In genomic region chr17:75970011-75970523, GRCh38 we compare ENCODE assay signal across 15 cellular contexts. TPM values are rescaled to one million over a fixed set of nuclear protein-coding genes. Genes with fewer than 3 reads are reported as not detected.
A peak's percentile ranks its signal among the peaks of the same experiment; 100 is the strongest.
DNase-seq lines count a peak whose midpoint lies in the region; ATAC-seq and TF ChIP-seq lines count a peak whose summit lies in the region.
"Had no signal": no experiment of that assay in that cellular context is flagged by ENCODE, and none has a peak within 500 bp of the region (broad histone marks: within the 10 kb centered on the region; RNA-seq: fewer than 3 reads in every experiment).

No MANE protein-coding gene starts in this region.

- WGBS in stomach, 5 donors: 21 to 49% (median 34%) methylated on average over 4 of the region's 4 CpGs

- H3K4me3 ChIP-seq in SK-N-MC (no peak overlapping the region), fibroblast of pulmonary artery (replicated peaks; ENCODE audit: low read depth, low read length) (no peak overlapping the region), stomach (no peak overlapping the region)

- H3K4me1 Mint-ChIP-seq in activated CD4-positive, alpha-beta T cell treated with anti-CD3 and anti-CD28 coated beads, Interleukin-2, amount 10 ng/mL, durations not matched to agents 7 days and 5 days: peaks cover 15% of the 10 kb centered on the region
- H3K4me1 Mint-ChIP-seq in activated CD4-positive, alpha-beta T cell treated with anti-CD3 and anti-CD28 coated beads for 36 hours: peaks cover 4% of the 10 kb centered on the region

- POLR2A ChIA-PET in activated CD4-positive, alpha-beta T cell treated with anti-CD3 and anti-CD28 coated beads, Interleukin-2, amount 10 ng/mL, durations not matched to agents 7 days and 5 days (lab: Charles Lee): no interaction called here
- POLR2A ChIA-PET in activated CD4-positive, alpha-beta T cell treated with anti-CD3 and anti-CD28 coated beads for 36 hours (lab: Charles Lee): no interaction called here

- no peak for DNase-seq in activated CD4-positive, alpha-beta T cell treated with anti-CD3 and anti-CD28 coated beads, Interleukin-2, amount 10 ng/mL, durations not matched to agents 7 days and 5 days
- DNase-seq in activated CD4-positive, alpha-beta T cell treated with anti-CD3 and anti-CD28 coated beads for 48 hours: no peak
- DNase-seq in SK-N-MC (ENCODE audit: low read depth, low spot score) (no peak), fibroblast of pulmonary artery (ENCODE audit: low read depth) (peak; percentile 58), stomach (no peak), glomerular visceral epithelial cell (ENCODE audit: extremely low spot score) (no peak)
- no peak for DNase-seq in activated CD4-positive, alpha-beta T cell treated with anti-CD3 and anti-CD28 coated beads for 36 hours
- DNase-seq: activated CD8-positive, alpha-beta memory T cell treated with anti-CD3 and anti-CD28 coated beads, Interleukin-2, amount 50 U/mL, for 4 hours; anterior cingulate cortex; NCI-H1417 treated with DMSO at 0.1 percent for 48 hours; NCI-H774; stimulated activated CD4-positive, alpha-beta T cell treated with anti-CD3 and anti-CD28 coated beads, Interleukin-2, amount 100 ng/mL, for 24 hours; stimulated activated naive CD8-positive, alpha-beta T cell treated with anti-CD3 and anti-CD28 coated beads, Interleukin-15, Interleukin-2, amounts not matched to agents 100 U/mL and 50 U/mL, for 24 hours had no signal

- no peak overlapping the region for H3K9ac ChIP-seq in SK-N-MC (ENCODE audit: insufficient read length)

- H3K36me3 Mint-ChIP-seq in activated CD4-positive, alpha-beta T cell treated with anti-CD3 and anti-CD28 coated beads, Interleukin-2, amount 10 ng/mL, durations not matched to agents 7 days and 5 days (ENCODE audit: low read depth): peaks cover 22% of the 10 kb centered on the region
- peaks cover 9% of the 10 kb centered on the region for H3K36me3 Mint-ChIP-seq in activated CD4-positive, alpha-beta T cell treated with anti-CD3 and anti-CD28 coated beads for 36 hours (ENCODE audit: low read depth)

- H3K27ac ChIP-seq in SK-N-MC: peak overlapping the region; percentile 11
- H3K27ac ChIP-seq in stomach: peak overlapping the region in 4 of 5 donors; percentile 4 to 69 (median 48)

- no peak for TF ChIP-seq CTCF in fibroblast of pulmonary artery (IDR thresholded peaks at IDR 0.05; ENCODE audit: low read length, missing control alignments)
- TF ChIP-seq CTCF in stomach (IDR thresholded peaks at IDR 0.05): no peak

- no peaks in the 10 kb centered on the region for H3K9me3 ChIP-seq in SK-N-MC (ENCODE audit: low read depth, low read length)
- no peaks in the 10 kb centered on the region for H3K9me3 ChIP-seq in stomach

- H3K9me3 Mint-ChIP-seq in activated CD4-positive, alpha-beta T cell treated with anti-CD3 and anti-CD28 coated beads, Interleukin-2, amount 10 ng/mL, durations not matched to agents 7 days and 5 days: no peaks in the 10 kb centered on the region
- H3K9me3 Mint-ChIP-seq in activated CD4-positive, alpha-beta T cell treated with anti-CD3 and anti-CD28 coated beads for 36 hours (ENCODE audit: low read depth): no peaks in the 10 kb centered on the region

- TF ChIP-seq EP300 in stomach (IDR thresholded peaks at IDR 0.05): no peak

- H3K27me3 Mint-ChIP-seq in activated CD4-positive, alpha-beta T cell treated with anti-CD3 and anti-CD28 coated beads, Interleukin-2, amount 10 ng/mL, durations not matched to agents 7 days and 5 days: no peaks in the 10 kb centered on the region
- H3K27me3 Mint-ChIP-seq in activated CD4-positive, alpha-beta T cell treated with anti-CD3 and anti-CD28 coated beads for 36 hours: no peaks in the 10 kb centered on the region

- peak overlapping the region; percentile 36 for H3K27ac Mint-ChIP-seq in activated CD4-positive, alpha-beta T cell treated with anti-CD3 and anti-CD28 coated beads, Interleukin-2, amount 10 ng/mL, durations not matched to agents 7 days and 5 days
- no peak overlapping the region for H3K27ac Mint-ChIP-seq in activated CD4-positive, alpha-beta T cell treated with anti-CD3 and anti-CD28 coated beads for 36 hours

- TF ChIP-seq POLR2A in stomach (IDR thresholded peaks at IDR 0.05): no peak

- ATAC-seq in HG03139 (IDR thresholded peaks at IDR 0.05; ENCODE audit: unreplicated experiment): no peak
- no peak for ATAC-seq in activated CD4-positive, alpha-beta T cell treated with anti-CD3 and anti-CD28 coated beads for 36 hours
- ATAC-seq: stimulated activated naive CD8-positive, alpha-beta T cell treated with anti-CD3 and anti-CD28 coated beads, Interleukin-15, Interleukin-2, amounts not matched to agents 100 U/mL and 50 U/mL, for 24 hours had no signal

- intact Hi-C loops in stomach (cut with DNase I; ENCODE audit: low total_unique reads): no loop called here
- intact Hi-C loops in activated CD4-positive, alpha-beta T cell treated with anti-CD3 and anti-CD28 coated beads for 36 hours (cut with DNase I, micrococcal nuclease): no loop called here

- peaks cover 6 to 72% (median 14%) of the 10 kb centered on the region in 4 donors for H3K4me1 ChIP-seq in stomach

- H3K27me3 ChIP-seq in stomach: no peaks in the 10 kb centered on the region

- H3K36me3 ChIP-seq in SK-N-MC (ENCODE audit: insufficient read depth, low read length) (no peaks in the 10 kb centered on the region), stomach (peaks cover 7 to 64% (median 52%) of the 10 kb centered on the region in 4 donors)

- CTCF ChIA-PET in activated CD4-positive, alpha-beta T cell treated with anti-CD3 and anti-CD28 coated beads, Interleukin-2, amount 10 ng/mL, durations not matched to agents 7 days and 5 days (lab: Charles Lee): interaction anchor here (0.9 kb wide), 1 partner anchor 35 kb away, joined by 3 read pairs; no protein-coding TSS in a partner anchor
- CTCF ChIA-PET in activated CD4-positive, alpha-beta T cell treated with anti-CD3 and anti-CD28 coated beads for 36 hours (lab: Charles Lee): interaction anchor here (0.6 to 1.0 kb wide), 3 partner anchors 8 to 428 kb away, joined by 3 read pairs; partner anchors contain the start of gene SMIM5

- H3K4me3 Mint-ChIP-seq in activated CD4-positive, alpha-beta T cell treated with anti-CD3 and anti-CD28 coated beads, Interleukin-2, amount 10 ng/mL, durations not matched to agents 7 days and 5 days: no peak overlapping the region
- H3K4me3 Mint-ChIP-seq in activated CD4-positive, alpha-beta T cell treated with anti-CD3 and anti-CD28 coated beads for 36 hours: no peak overlapping the region

RNA-seq across cellular contexts. Expression of gene ACOX1, which starts 8.9 kb away (rescaled TPM):
- 10 to 100 TPM; 27.8 to 34.7 TPM for total RNA-seq in activated CD4-positive, alpha-beta T cell treated with anti-CD3 and anti-CD28 coated beads, Interleukin-2, amount 10 ng/mL, durations not matched to agents 7 days and 5 days
- total RNA-seq in stomach: 100 to 1,000 TPM in 1 of 5 donors, 10 to 100 TPM in 4; 28.1 to 133 (median 71.8) TPM
- polyA plus RNA-seq in stomach: 10 to 100 TPM; 11.9 to 26.5 (median 20.6) TPM
- total RNA-seq in activated CD4-positive, alpha-beta T cell treated with anti-CD3 and anti-CD28 coated beads for 36 hours: 10 to 100 TPM; 27.7 to 33.1 TPM

RNA-seq across cellular contexts. Expression of gene TEN1, which starts 9.0 kb away (rescaled TPM):
- 10 to 100 TPM; 12.5 to 17.1 TPM for total RNA-seq in activated CD4-positive, alpha-beta T cell treated with anti-CD3 and anti-CD28 coated beads, Interleukin-2, amount 10 ng/mL, durations not matched to agents 7 days and 5 days
- 100 to 1,000 TPM in 1 of 5 donors, 10 to 100 TPM in 3, not detected in 1; 14.2 to 121 (median 19.3) TPM for total RNA-seq in stomach
- 10 to 100 TPM; 37.1 to 66.6 (median 52.4) TPM for polyA plus RNA-seq in stomach
- 10 to 100 TPM in 1 of 2 experiments, 1 to 10 TPM in 1; 9.8 to 13.6 TPM for total RNA-seq in activated CD4-positive, alpha-beta T cell treated with anti-CD3 and anti-CD28 coated beads for 36 hours

RNA-seq across cellular contexts. Expression of gene FBF1, which starts 29.2 kb away (rescaled TPM):
- 10 to 100 TPM; 21.7 to 23.5 TPM for total RNA-seq in activated CD4-positive, alpha-beta T cell treated with anti-CD3 and anti-CD28 coated beads, Interleukin-2, amount 10 ng/mL, durations not matched to agents 7 days and 5 days
- 10 to 100 TPM in 4 of 5 donors, 1 to 10 TPM in 1; 3.8 to 21.7 (median 19.6) TPM for total RNA-seq in stomach
- polyA plus RNA-seq in stomach: 10 to 100 TPM in 1 of 3 donors, 1 to 10 TPM in 2; 1.7 to 10.4 (median 6.8) TPM
- total RNA-seq in activated CD4-positive, alpha-beta T cell treated with anti-CD3 and anti-CD28 coated beads for 36 hours: 10 to 100 TPM; 16.2 to 18.0 TPM

RNA-seq across cellular contexts. Expression of gene CDK3, which starts 30.6 kb away (rescaled TPM):
- total RNA-seq in activated CD4-positive, alpha-beta T cell treated with anti-CD3 and anti-CD28 coated beads, Interleukin-2, amount 10 ng/mL, durations not matched to agents 7 days and 5 days: 1 to 10 TPM; 6.9 to 7.1 TPM
- 10 to 100 TPM in 1 of 5 donors, 1 to 10 TPM in 3, not detected in 1; 3.1 to 20.4 (median 7.3) TPM for total RNA-seq in stomach
- polyA plus RNA-seq in stomach: 10 to 100 TPM in 1 of 3 donors, 1 to 10 TPM in 2; 7.3 to 17.2 (median 8.2) TPM
- total RNA-seq in activated CD4-positive, alpha-beta T cell treated with anti-CD3 and anti-CD28 coated beads for 36 hours: 1 to 10 TPM; 5.6 to 6.0 TPM

RNA-seq across cellular contexts. Expression of gene EVPL, which starts 57.0 kb away (rescaled TPM):
- under 1 TPM; 0.02 to 0.05 TPM for total RNA-seq in activated CD4-positive, alpha-beta T cell treated with anti-CD3 and anti-CD28 coated beads, Interleukin-2, amount 10 ng/mL, durations not matched to agents 7 days and 5 days
- total RNA-seq in stomach: 10 to 100 TPM in 2 of 5 donors, 1 to 10 TPM in 3; 1.2 to 89.8 (median 9.7) TPM
- 100 to 1,000 TPM in 1 of 3 donors, 1 to 10 TPM in 2; 1.8 to 105 (median 8.2) TPM for polyA plus RNA-seq in stomach
- total RNA-seq in activated CD4-positive, alpha-beta T cell treated with anti-CD3 and anti-CD28 coated beads for 36 hours: under 1 TPM; 0.04 to 0.16 TPM
- polyA plus RNA-seq: neural cell had no signal
